Comparison of ENCODE assay signal across 24 cellular contexts in genomic region chrX:119895843-119896326, GRCh38. TPM values are rescaled to one million over a fixed set of nuclear protein-coding genes. Genes with fewer than 3 reads are reported as not detected.
A peak's percentile ranks its signal among the peaks of the same experiment; 100 is the strongest.
DNase-seq lines count a peak whose midpoint lies in the region; ATAC-seq and TF ChIP-seq lines count a peak whose summit lies in the region.
"Had no signal": no experiment of that assay in that cellular context is flagged by ENCODE, and none has a peak within 500 bp of the region (broad histone marks: within the 10 kb centered on the region; RNA-seq: fewer than 3 reads in every experiment).

TSS of gene AKAP14 (plus strand) at chrX:119895893. CDS start at chrX:119903224, 7,331 bp downstream.

- H3K56ac ChIP-seq in H9 (ENCODE audit: insufficient read length, low read depth, low read length) = no peak within 1 kb of the TSS

- intact Hi-C loops in Panc1 (cut with micrococcal nuclease; ENCODE audit: unreplicated experiment) = no loop called here
- intact Hi-C loops in left lung (cut with DNase I) = no loop called here
- intact Hi-C loops in natural killer cell (cut with micrococcal nuclease) = no loop called here

- H3K23ac ChIP-seq in H9 (ENCODE audit: insufficient read length, low read depth, low read length) = no peak within 1 kb of the TSS

- H3K23me2 ChIP-seq in H9 (ENCODE audit: insufficient read length, low read depth, low read length, poor library complexity, severe bottlenecking) = no peaks in the 10 kb centered on the region

- peaks cover 0 to 5% (median 2%) of the 10 kb centered on the region in 3 experiments; a peak in 1 of 7 replicates for H3K36me3 Mint-ChIP-seq in H9 (ENCODE audit: insufficient read depth in 1 of 3, low read depth in 3 of 3)
- no peaks in the 10 kb centered on the region for H3K36me3 Mint-ChIP-seq in endodermal cell (ENCODE audit: low read depth)
- H3K36me3 Mint-ChIP-seq in natural killer cell = no peaks in the 10 kb centered on the region
- H3K36me3 Mint-ChIP-seq: activated CD4-positive, alpha-beta memory T cell treated with anti-CD3 and anti-CD28 coated beads for 36 hours; immature natural killer cell had no signal

- CTCF ChIA-PET in Panc1 (lab: Charles Lee) = interaction anchor here (0.5 to 0.8 kb wide), 3 partner anchors 8 to 529 kb away, joined by 3 to 4 read pairs (median 3); no protein-coding TSS in a partner anchor

- WGBS in H9 (ENCODE audit: extremely low coverage, insufficient read length, low lambda C conversion rate) = no CpG with 5 or more reads among the region's 4 CpGs
- WGBS in endodermal cell (ENCODE audit: insufficient coverage in 1 of 2, insufficient read length in 1 of 2), 2 experiments = 65% methylated on average over 4 of the region's 4 CpGs; no CpG with 5 or more reads in 1 of the 2 experiments

- POLR2A ChIA-PET in Panc1 (lab: Charles Lee) = no interaction called here

- H2BK5ac ChIP-seq in H9 (ENCODE audit: insufficient read length, low read length) = no peak within 1 kb of the TSS

- no peak within 1 kb of the TSS for H3T11ph ChIP-seq in H9 (ENCODE audit: low read length)

- H4K91ac ChIP-seq in H9 (ENCODE audit: insufficient read length, low read depth, low read length) = no peak within 1 kb of the TSS

- H3K79me2 ChIP-seq in H9 (ENCODE audit: insufficient read depth, low read length) = no peaks in the 10 kb centered on the region

- H3K79me1 ChIP-seq in H9 (ENCODE audit: insufficient read depth, low read depth, low read length, poor library complexity, severe bottlenecking) = no peaks in the 10 kb centered on the region

- ATAC-seq in Panc1 = peak; percentile 38; the same call in 1 of the 2 replicates
- ATAC-seq in left lung = no peak
- no peak for ATAC-seq in natural killer cell

- H3K27me3 ChIP-seq in H9 (ENCODE audit: insufficient read depth, low read length) (no peaks in the 10 kb centered on the region), Panc1 (ENCODE audit: control insufficient read depth, insufficient read depth, low read length) (no peaks in the 10 kb centered on the region), endodermal cell (ENCODE audit: control insufficient read depth, insufficient read depth, low read length, poor library complexity, severe bottlenecking) (no peaks in the 10 kb centered on the region), right atrium auricular region (no peaks in the 10 kb centered on the region), left lung (no peaks in the 10 kb centered on the region)
- H3K27me3 ChIP-seq: vagina had no signal

- no peaks in the 10 kb centered on the region for H3K36me3 ChIP-seq in Panc1 (ENCODE audit: control insufficient read depth, insufficient read depth, low read length)
- no peaks in the 10 kb centered on the region for H3K36me3 ChIP-seq in endodermal cell (ENCODE audit: control insufficient read depth, insufficient read depth, low read length)
- H3K36me3 ChIP-seq in right atrium auricular region = no peaks in the 10 kb centered on the region
- no peaks in the 10 kb centered on the region for H3K36me3 ChIP-seq in left lung
- H3K36me3 ChIP-seq: vagina had no signal

- no TSS peak for BruUV-seq in Panc1 (replicated peaks; lab: Mats Ljungman, UMichigan)

- H3K4me3 ChIP-seq in Panc1 (ENCODE audit: low read depth in 2 of 2, low read length in 2 of 2) (no peak within 1 kb of the TSS), endodermal cell (ENCODE audit: low read length) (no peak within 1 kb of the TSS), right atrium auricular region (no peak within 1 kb of the TSS), left lung (no peak within 1 kb of the TSS)
- H3K4me3 ChIP-seq: vagina had no signal

- H2BK15ac ChIP-seq in H9 (ENCODE audit: low read depth, low read length) = no peak within 1 kb of the TSS

- H3K27me3 Mint-ChIP-seq in H9 (ENCODE audit: low read depth) = no peaks in the 10 kb centered on the region
- no peaks in the 10 kb centered on the region for H3K27me3 Mint-ChIP-seq in endodermal cell (ENCODE audit: insufficient read depth)
- H3K27me3 Mint-ChIP-seq in natural killer cell (ENCODE audit: low read depth in 2 of 2) = no peaks in the 10 kb centered on the region
- H3K27me3 Mint-ChIP-seq: activated B cell treated with CpG ODN at 0.5 μM for 24 hours; activated CD4-positive, alpha-beta memory T cell treated with anti-CD3 and anti-CD28 coated beads for 36 hours; CD4-positive, alpha-beta T cell had no signal

- in situ Hi-C loops in Panc1 (cut with HindIII; ENCODE audit: low pct_unique_long_range_greater_than_20kb, low sequenced_read_pairs) = no loop called here

- no peak within 1 kb of the TSS for H2BK20ac ChIP-seq in H9 (ENCODE audit: low read depth, low read length, poor library complexity, severe bottlenecking)

- no peak within 1 kb of the TSS for H3K9ac ChIP-seq in H9 (ENCODE audit: extremely low read depth, insufficient read length, low read length)
- no peak within 1 kb of the TSS for H3K9ac ChIP-seq in endodermal cell (ENCODE audit: extremely low read depth, low read length, poor library complexity, severe bottlenecking)

- TF ChIP-seq CTCF in H9 (conservative IDR thresholded peaks at IDR 0.05) (no peak), Panc1 (IDR thresholded peaks at IDR 0.05) (no peak), endodermal cell (conservative IDR thresholded peaks at IDR 0.05) (no peak), right atrium auricular region (IDR thresholded peaks at IDR 0.05) (no peak), left lung (IDR thresholded peaks at IDR 0.05) (no peak), natural killer cell (IDR thresholded peaks at IDR 0.05) (no peak)

- no peak within 1 kb of the TSS for H2BK12ac ChIP-seq in H9 (ENCODE audit: insufficient read length, low read depth, low read length)

- H3K14ac ChIP-seq in H9 (ENCODE audit: insufficient read depth, low read length) = no peak within 1 kb of the TSS

- H4K5ac ChIP-seq in H9 (ENCODE audit: insufficient read length, low read depth, low read length) = no peak within 1 kb of the TSS

- H3K4me1 Mint-ChIP-seq in H9 (peaks cover 4 to 6% of the 10 kb centered on the region in 2 experiments), endodermal cell (no peaks in the 10 kb centered on the region), natural killer cell (no peaks in the 10 kb centered on the region)
- H3K4me1 Mint-ChIP-seq: activated B cell treated with CpG ODN at 0.5 μM for 24 hours, immature natural killer cell had no signal

- H3K27ac Mint-ChIP-seq in H9 = peak within 1 kb of the TSS in 1 of 3 experiments; percentile 71; a peak in 2 of 7 replicates
- no peak within 1 kb of the TSS for H3K27ac Mint-ChIP-seq in endodermal cell
- H3K27ac Mint-ChIP-seq in natural killer cell = no peak within 1 kb of the TSS
- H3K27ac Mint-ChIP-seq: activated B cell treated with CpG ODN at 0.5 μM for 24 hours; activated CD4-positive, alpha-beta memory T cell treated with anti-CD3 and anti-CD28 coated beads for 36 hours; CD4-positive, alpha-beta T cell; immature natural killer cell had no signal

- no peaks in the 10 kb centered on the region for H4K20me1 ChIP-seq in H9 (ENCODE audit: control insufficient read depth, insufficient read depth, insufficient read length)

- H2BK120ac ChIP-seq in H9 (ENCODE audit: low read depth, low read length, poor library complexity, severe bottlenecking) = no peak within 1 kb of the TSS

- no peak within 1 kb of the TSS for H3K18ac ChIP-seq in H9 (ENCODE audit: insufficient read length, low read depth, low read length)

- H3K9me3 Mint-ChIP-seq in H9 (peaks cover 42 to 60% of the 10 kb centered on the region in 2 experiments), endodermal cell (peaks cover 52% of the 10 kb centered on the region), natural killer cell (no peaks in the 10 kb centered on the region)
- H3K9me3 Mint-ChIP-seq: activated B cell treated with CpG ODN at 0.5 μM for 24 hours; activated CD4-positive, alpha-beta memory T cell treated with anti-CD3 and anti-CD28 coated beads for 36 hours; CD4-positive, alpha-beta T cell; immature natural killer cell had no signal

- peak within 1 kb of the TSS in 1 of 2 experiments; percentile 54; a peak in 2 of 5 replicates for H3K4me3 Mint-ChIP-seq in H9
- no peak within 1 kb of the TSS for H3K4me3 Mint-ChIP-seq in endodermal cell
- H3K4me3 Mint-ChIP-seq in natural killer cell = no peak within 1 kb of the TSS
- H3K4me3 Mint-ChIP-seq: activated B cell treated with CpG ODN at 0.5 μM for 24 hours; activated CD4-positive, alpha-beta memory T cell treated with anti-CD3 and anti-CD28 coated beads for 36 hours; CD4-positive, alpha-beta T cell; immature natural killer cell had no signal

- H3K27ac ChIP-seq in H9 (ENCODE audit: insufficient read length, low read depth, low read length) (no peak within 1 kb of the TSS), Panc1 (ENCODE audit: low read length) (no peak within 1 kb of the TSS), endodermal cell (ENCODE audit: low read depth, low read length) (no peak within 1 kb of the TSS), right atrium auricular region (no peak within 1 kb of the TSS), left lung (no peak within 1 kb of the TSS)
- H3K27ac ChIP-seq: vagina had no signal

- H3K9me3 ChIP-seq in H9 (ENCODE audit: control insufficient read depth, low read depth, low read length) (peaks cover 19% of the 10 kb centered on the region), Panc1 (ENCODE audit: control insufficient read depth, insufficient read depth, low read depth, low read length) (no peaks in the 10 kb centered on the region), endodermal cell (ENCODE audit: control insufficient read depth, low read length) (no peaks in the 10 kb centered on the region), right atrium auricular region (no peaks in the 10 kb centered on the region), left lung (no peaks in the 10 kb centered on the region)
- H3K9me3 ChIP-seq: vagina had no signal

- H2AK5ac ChIP-seq in H9 (ENCODE audit: insufficient read length, low read length) = no peak within 1 kb of the TSS

- 0 out of 2 replicates have a peak, but pooled peaks cover 2% of the 10 kb centered on the region for H3K4me1 ChIP-seq in H9 (ENCODE audit: insufficient read depth, low read length)
- H3K4me1 ChIP-seq in Panc1 (ENCODE audit: control insufficient read depth, insufficient read depth, low read length) = no peaks in the 10 kb centered on the region
- no peaks in the 10 kb centered on the region for H3K4me1 ChIP-seq in endodermal cell (ENCODE audit: control insufficient read depth, insufficient read depth, low read length)
- no peaks in the 10 kb centered on the region for H3K4me1 ChIP-seq in right atrium auricular region
- H3K4me1 ChIP-seq in left lung = no peaks in the 10 kb centered on the region
- H3K4me1 ChIP-seq: vagina had no signal

- no peak within 1 kb of the TSS for H2AFZ ChIP-seq in H9 (ENCODE audit: low read length)

- H3K4me2 ChIP-seq in H9 (ENCODE audit: insufficient read depth, insufficient read length, low read length) = peak within 1 kb of the TSS; percentile 39

- no peak within 1 kb of the TSS for H3K4ac ChIP-seq in H9 (ENCODE audit: low read depth, low read length)

- no peak within 1 kb of the TSS for H4K8ac ChIP-seq in H9 (replicated peaks; ENCODE audit: insufficient read length, low read depth, low read length)

- DNase-seq in AG20443 (ENCODE audit: low spot score) (peak; percentile 8), H9 (peak; percentile 46), Panc1 (ENCODE audit: low read depth, low spot score) (no peak), endodermal cell (peak; percentile 58), right atrium auricular region (ENCODE audit: low spot score) (no peak), GM19238 (ENCODE audit: insufficient read length, low spot score) (no peak), left lung (no peak), natural killer cell (no peak)
- DNase-seq: activated B cell treated with CpG ODN at 0.5 μM for 24 hours; activated CD4-positive, alpha-beta memory T cell treated with anti-CD3 and anti-CD28 coated beads for 36 hours; activated naive CD4-positive, alpha-beta T cell; CD4-positive, alpha-beta T cell; DND-41; GOT3; head of caudate nucleus; immature natural killer cell; occipital lobe; retina; SIG-M5; substantia nigra had no signal

RNA-seq across cellular contexts. Expression of gene AKAP14, which starts in this region (rescaled TPM):
- total RNA-seq in H9 (2021) = not detected in 2 replicates
- total RNA-seq in Panc1 (2021; ENCODE audit: unreplicated experiment) = 0.28 TPM
- not detected for polyA plus RNA-seq in Panc1 (2012; ENCODE audit: insufficient read length)
- under 1 TPM in 1 of 2 donors, not detected in 1; 0.79 TPM for total RNA-seq in endodermal cell
- polyA plus RNA-seq in endodermal cell (2013, experiment 1 of 2) = 0.71 TPM
- polyA plus RNA-seq in endodermal cell (2013, experiment 2 of 2) = not detected
- not detected for total RNA-seq in right atrium auricular region
- total RNA-seq in left lung = 1 to 10 TPM in 1 of 2 donors, not detected in 1; 2.7 TPM
- not detected for total RNA-seq in natural killer cell
- total RNA-seq: activated B cell treated with CpG ODN at 0.5 μM for 24 hours; activated CD4-positive, alpha-beta memory T cell treated with anti-CD3 and anti-CD28 coated beads for 36 hours; CD4-positive, alpha-beta T cell; lower leg skin; T-helper 2 cell treated with Interferon-gamma antibody and Interleukin-4, amounts not matched to agents 100 ng/mL and 5 ng/mL, for 36 hours; vagina had no signal
- polyA plus RNA-seq: AG04450, immature natural killer cell had no signal

Comparison
In these comparisons a context has a peak if more than half of its experiments do, and no peak if none do; other contexts are left out.
1. Peak in DNase-seq and H3K4me2 ChIP-seq in H9; RNA of the gene not detected or under 1 TPM.
2. Peak in ATAC-seq in Panc1; RNA of the gene not detected or under 1 TPM.
3. Peak in DNase-seq in endodermal cell; RNA of the gene not detected or under 1 TPM.